18 cellular contexts compared by ENCODE assay signal in the genomic region with DNA sequence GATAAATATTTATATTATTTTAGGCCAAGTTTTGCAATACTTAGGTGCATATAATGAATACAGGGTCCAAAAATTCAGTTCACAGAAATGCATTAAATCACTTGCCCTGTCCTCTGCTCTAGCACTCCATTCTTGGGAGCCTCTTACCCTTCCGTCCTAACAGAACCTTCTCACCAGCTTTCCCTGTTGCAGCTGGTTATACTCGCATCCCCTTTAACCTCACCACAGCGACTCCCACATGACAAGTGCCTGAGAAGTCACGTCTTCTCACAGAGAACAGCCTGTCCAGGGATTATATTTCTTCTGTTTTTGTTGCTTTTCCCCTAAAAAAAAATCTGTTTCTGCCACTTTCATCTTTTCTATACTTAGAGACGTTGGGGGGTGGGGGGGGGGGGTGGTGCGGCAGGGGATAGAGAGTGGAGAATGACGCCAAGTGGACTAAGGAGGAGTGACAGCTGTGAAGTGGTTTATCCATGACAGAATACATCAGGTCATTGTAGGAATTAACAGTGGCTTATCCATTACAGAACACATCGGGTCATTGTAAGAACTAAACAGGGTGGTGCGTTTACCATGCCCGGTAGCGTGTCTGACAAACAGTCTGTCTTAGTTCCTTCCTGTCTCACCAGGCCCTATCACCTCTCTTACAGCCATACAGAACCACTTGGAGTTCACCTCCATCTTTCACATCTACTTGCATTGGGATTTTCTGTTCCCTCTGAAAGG.
A peak's percentile ranks its signal among the peaks of the same experiment; 100 is the strongest.
DNase-seq lines count a peak whose midpoint lies in the region; ATAC-seq and TF ChIP-seq lines count a peak whose summit lies in the region.
"Had no signal": no experiment of that assay in that cellular context is flagged by ENCODE, and none has a peak within 500 bp of the region (broad histone marks: within the 10 kb centered on the region; RNA-seq: fewer than 3 reads in every experiment).

No MANE protein-coding gene starts in this region.

- dilution Hi-C loops in IMR-90 (cut with HindIII; ENCODE audit: low sequenced_read_pairs, unreplicated experiment), result no loop called here

- H2AK9ac ChIP-seq in IMR-90 (replicated peaks; ENCODE audit: low read depth, low read length, poor library complexity), result peak overlapping the region; percentile 79

- no peaks in the 10 kb centered on the region for H3K9me3 ChIP-seq in IMR-90 (ENCODE audit: control insufficient read depth, insufficient read depth, low read length)
- no peaks in the 10 kb centered on the region for H3K9me3 ChIP-seq in SJCRH30 (replicated peaks)
- H3K9me3 ChIP-seq in mesenchymal stem cell (ENCODE audit: control insufficient read depth, low read length), result no peaks in the 10 kb centered on the region
- no peaks in the 10 kb centered on the region for H3K9me3 ChIP-seq in suprapubic skin
- H3K9me3 ChIP-seq: BE2C, Caco-2 had no signal

- no TSS peak for BruUV-seq in IMR-90 (replicated peaks; lab: Mats Ljungman, UMichigan)

- no peak overlapping the region for H4K5ac ChIP-seq in IMR-90 (ENCODE audit: low read depth, low read length)

- no peak overlapping the region for H3K18ac ChIP-seq in IMR-90 (ENCODE audit: low read depth, low read length)
- H3K18ac ChIP-seq in mesenchymal stem cell (ENCODE audit: low read depth in 1 of 2, low read length in 2 of 2), result no peak overlapping the region

- H2AFZ ChIP-seq in IMR-90 (replicated peaks; ENCODE audit: low read length, poor library complexity), result no peak overlapping the region
- no peak overlapping the region for H2AFZ ChIP-seq in mesenchymal stem cell (ENCODE audit: low read depth, low read length)

- no peaks in the 10 kb centered on the region; the same call in 1 of the 2 replicates for H3K9me1 ChIP-seq in IMR-90 (ENCODE audit: insufficient read depth, low read length)

- H3K27me3 ChIP-seq in IMR-90 (ENCODE audit: control insufficient read depth, insufficient read depth, low read length) (peaks cover 6% of the 10 kb centered on the region; the same call in 1 of the 2 replicates), SJCRH30 (no peaks in the 10 kb centered on the region), mesenchymal stem cell (ENCODE audit: control insufficient read depth in 1 of 2, insufficient read depth in 1 of 2, low read length in 2 of 2) (peaks cover 4 to 7% of the 10 kb centered on the region in 2 experiments), suprapubic skin (no peaks in the 10 kb centered on the region)
- H3K27me3 ChIP-seq: BE2C had no signal

- in situ Hi-C loops in IMR-90 (cut with MboI; ENCODE audit: low sequenced_read_pairs), result no loop called here

- CTCF ChIA-PET in IMR-90 (lab: Yijun Ruan, JAX), result interaction anchor here (1.6 kb wide), 1 partner anchor 12 kb away, joined by 3 read pairs; no protein-coding TSS in a partner anchor

- no peak overlapping the region for H3K23ac ChIP-seq in IMR-90 (ENCODE audit: low read depth, low read length)
- no peak overlapping the region for H3K23ac ChIP-seq in mesenchymal stem cell (ENCODE audit: low read length in 2 of 2)

- H3K4me2 ChIP-seq in IMR-90 (ENCODE audit: low read depth, low read length) (no peak overlapping the region), mesenchymal stem cell (ENCODE audit: low read length, poor library complexity, severe bottlenecking) (no peak overlapping the region)

- H3K4me3 ChIP-seq in IMR-90 (ENCODE audit: insufficient read depth, low read depth, low read length), result no peak overlapping the region
- H3K4me3 ChIP-seq in SJCRH30, result no peak overlapping the region
- no peak overlapping the region for H3K4me3 ChIP-seq in mesenchymal stem cell (ENCODE audit: insufficient read depth in 1 of 2, low read depth in 1 of 2, low read length in 2 of 2)
- H3K4me3 ChIP-seq in suprapubic skin, result no peak overlapping the region
- H3K4me3 ChIP-seq: GM12878, K562 had no signal

- no peak for TF ChIP-seq RAD21 in IMR-90 (IDR thresholded peaks at IDR 0.05; ENCODE audit: low read length)

- ATAC-seq in IMR-90 (ENCODE audit: low read depth) (no peak), GM19463 (IDR thresholded peaks at IDR 0.05; ENCODE audit: unreplicated experiment) (no peak)
- ATAC-seq: GM12878, K562 had no signal

- DNase-seq in IMR-90, result no peak
- peak; percentile 68 to 81 for DNase-seq in NCI-H524 (lab: John Stamatoyannopoulos, UW)
- peak; percentile 33 to 61 for DNase-seq in SJCRH30
- peak; percentile 8 for DNase-seq in mesenchymal stem cell
- DNase-seq in iPS-NIHi7 (ENCODE audit: extremely low spot score), result no peak
- DNase-seq in suprapubic skin (ENCODE audit: low spot score in 2 of 2), result no peak
- no peak for DNase-seq in stimulated activated naive CD4-positive, alpha-beta T cell treated with Interleukin-2 at 50 U/mL for 16 hours (lab: John Stamatoyannopoulos, UW)
- DNase-seq: BE2C; Caco-2; CD4-positive, CD25-positive, alpha-beta regulatory T cell; NCI-H1436; NCI-H2029; NCI-H2171; NCI-H446; NCI-H748 treated with DMSO at 0.1 percent for 48 hours had no signal

- intact Hi-C loops in IMR-90 (cut with micrococcal nuclease), result no loop called here

- H2BK5ac ChIP-seq in IMR-90 (ENCODE audit: low read depth, low read length, poor library complexity, severe bottlenecking), result no peak overlapping the region
- H2BK5ac ChIP-seq in mesenchymal stem cell (ENCODE audit: low read depth, low read length, poor library complexity, severe bottlenecking), result no peak overlapping the region

- H2BK15ac ChIP-seq in IMR-90 (ENCODE audit: low read depth, low read length) (no peak overlapping the region), mesenchymal stem cell (ENCODE audit: low read depth, poor library complexity, severe bottlenecking) (no peak overlapping the region)

- H2BK12ac ChIP-seq in mesenchymal stem cell (ENCODE audit: low read length in 2 of 2), result no peak overlapping the region

- POLR2A ChIA-PET in IMR-90 (lab: Charles Lee; ENCODE audit: unreplicated experiment), result no interaction called here

- H3K79me1 ChIP-seq in IMR-90 (ENCODE audit: low read depth in 1 of 2, low read length in 2 of 2) (no peaks in the 10 kb centered on the region), mesenchymal stem cell (replicated peaks; ENCODE audit: low read length, poor library complexity, severe bottlenecking) (no peaks in the 10 kb centered on the region)

- H3K4me1 ChIP-seq in IMR-90 (ENCODE audit: control insufficient read depth, insufficient read depth, low read length) (peaks cover 2% of the 10 kb centered on the region; the same call in 1 of the 2 replicates), SJCRH30 (peaks cover 10% of the 10 kb centered on the region; the same call in 1 of the 2 replicates), mesenchymal stem cell (ENCODE audit: control insufficient read depth, insufficient read depth, low read depth, low read length) (peaks cover 2% of the 10 kb centered on the region), suprapubic skin (no peaks in the 10 kb centered on the region)
- H3K4me1 ChIP-seq: BE2C, Caco-2 had no signal

- H4K8ac ChIP-seq in IMR-90 (ENCODE audit: low read depth in 2 of 2, low read length in 2 of 2), result no peak overlapping the region
- H4K8ac ChIP-seq in mesenchymal stem cell (ENCODE audit: low read length), result no peak overlapping the region

- no peak overlapping the region for H3K4ac ChIP-seq in IMR-90 (ENCODE audit: low read depth, low read length)
- no peak overlapping the region for H3K4ac ChIP-seq in mesenchymal stem cell (ENCODE audit: low read depth in 1 of 2, low read length in 2 of 2)

- H3K14ac ChIP-seq in IMR-90 (replicated peaks; ENCODE audit: low read depth, low read length) (no peak overlapping the region), mesenchymal stem cell (ENCODE audit: low read length in 2 of 2) (no peak overlapping the region)

- no peaks in the 10 kb centered on the region for H3K36me3 ChIP-seq in IMR-90 (ENCODE audit: control insufficient read depth, insufficient read depth, low read length)
- H3K36me3 ChIP-seq in SJCRH30, result no peaks in the 10 kb centered on the region
- H3K36me3 ChIP-seq in mesenchymal stem cell (ENCODE audit: control insufficient read depth in 1 of 2, insufficient read depth in 2 of 2, low read depth in 1 of 2, low read length in 2 of 2), result no peaks in the 10 kb centered on the region
- no peaks in the 10 kb centered on the region for H3K36me3 ChIP-seq in suprapubic skin
- H3K36me3 ChIP-seq: BE2C had no signal

- no peak for TF ChIP-seq EP300 in suprapubic skin (IDR thresholded peaks at IDR 0.05)

- H3K9ac ChIP-seq in IMR-90 (ENCODE audit: low read depth, low read length), result no peak overlapping the region
- no peak overlapping the region for H3K9ac ChIP-seq in mesenchymal stem cell (ENCODE audit: low read length)

- TF ChIP-seq POLR2A in IMR-90 (IDR thresholded peaks at IDR 0.05; ENCODE audit: low read depth, low read length), result no peak
- TF ChIP-seq POLR2A in suprapubic skin (IDR thresholded peaks at IDR 0.05), result no peak

- H2BK120ac ChIP-seq in IMR-90 (ENCODE audit: low read depth, low read length) (no peak overlapping the region), mesenchymal stem cell (ENCODE audit: low read depth, low read length) (no peak overlapping the region)

- H3K27ac ChIP-seq in IMR-90 (ENCODE audit: insufficient read depth, low read length) (no peak overlapping the region), SJCRH30 (no peak overlapping the region; the same call in 1 of the 2 replicates), mesenchymal stem cell (ENCODE audit: low read length, poor library complexity, severe bottlenecking) (no peak overlapping the region), suprapubic skin (no peak overlapping the region)

- no peak overlapping the region for H4K91ac ChIP-seq in IMR-90 (ENCODE audit: insufficient read depth, low read depth, low read length)
- H4K91ac ChIP-seq in mesenchymal stem cell (ENCODE audit: low read length), result no peak overlapping the region

- 24% methylated on average over 2 of the region's 11 CpGs; no CpG with 5 or more reads in 1 of the 2 experiments for WGBS in IMR-90 (ENCODE audit: extremely low coverage in 2 of 2, insufficient read length in 1 of 2), 2 experiments
- WGBS in mesenchymal stem cell, result 91% methylated on average over 11 of the region's 11 CpGs
- WGBS in suprapubic skin, result 88% methylated on average over 11 of the region's 11 CpGs

- H2AK5ac ChIP-seq in IMR-90 (ENCODE audit: low read depth, low read length) (no peak overlapping the region), mesenchymal stem cell (ENCODE audit: low read length, severe bottlenecking) (no peak overlapping the region)

- H2BK20ac ChIP-seq in IMR-90 (ENCODE audit: low read depth, low read length), result no peak overlapping the region

- TF ChIP-seq CTCF in IMR-90 (conservative IDR thresholded peaks at IDR 0.05; ENCODE audit: low read depth, low read length), result no peak
- TF ChIP-seq CTCF in suprapubic skin (IDR thresholded peaks at IDR 0.05), result no peak

- H4K20me1 ChIP-seq in IMR-90 (ENCODE audit: insufficient read depth, low read length), result no peaks in the 10 kb centered on the region

- no peak overlapping the region for H3K56ac ChIP-seq in IMR-90 (ENCODE audit: extremely low read depth, insufficient read depth, low read length)

TF ChIP-seq in IMR-90, 13 proteins besides CTCF, POLR2A, EP300 and RAD21 (continues in another document):
- TF ChIP-seq MXI1 (IDR thresholded peaks at IDR 0.05; ENCODE audit: borderline replicate concordance, low read depth, low read length), result no peak

Comparison
In these comparisons a context has a peak if more than half of its experiments do, and no peak if none do; other contexts are left out.
1. DNase-seq: peak in NCI-H524 (2 of 2), SJCRH30 (2 of 2) and mesenchymal stem cell (single experiment); none in IMR-90 (single experiment), iPS-NIHi7 (single experiment), suprapubic skin (0 of 2) and stimulated activated naive CD4-positive, alpha-beta T cell treated with Interleukin-2 at 50 U/mL for 16 hours (single experiment).